In genomic region chr6:52598123-52598823, GRCh38 we compare ENCODE assay signal across 1 cellular context.
TF ChIP-seq lines count a peak whose summit lies in the region.

No MANE protein-coding gene starts in this region.

TF ChIP-seq in HepG2, 621 proteins besides CTCF, POLR2A, EP300 and RAD21 (continued from another document and continues in another):
- peak; percentile 27; the same call in 1 of the 2 replicates for TF ChIP-seq MNT (IDR thresholded peaks at IDR 0.05)
- TF ChIP-seq BATF2 (CRISPR knock-in tag; IDR thresholded peaks at IDR 0.05), result no peak
- no peak for TF ChIP-seq ZBTB49 (CRISPR knock-in tag; IDR thresholded peaks at IDR 0.05; ENCODE audit: borderline replicate concordance)
- TF ChIP-seq ZSCAN5A (CRISPR knock-in tag; IDR thresholded peaks at IDR 0.05; ENCODE audit: borderline replicate concordance), result peak; percentile 81; the same call in 1 of the 2 replicates
- TF ChIP-seq ZNF792 (CRISPR knock-in tag; IDR thresholded peaks at IDR 0.05), result peak; percentile 94
- TF ChIP-seq HNRNPUL1 (IDR thresholded peaks at IDR 0.05; ENCODE audit: low read depth, low read length), result peak; percentile 97
- peak; percentile 20; the same call in 1 of the 2 replicates for TF ChIP-seq ZNF33B (CRISPR knock-in tag; IDR thresholded peaks at IDR 0.05)
- TF ChIP-seq ZNF703 (CRISPR knock-in tag; IDR thresholded peaks at IDR 0.05; ENCODE audit: borderline replicate concordance), result no peak
- TF ChIP-seq ZNF629 (CRISPR knock-in tag; conservative IDR thresholded peaks at IDR 0.05), result no peak; the same call in none of the 2 replicates
- TF ChIP-seq BCL6 (CRISPR knock-in tag; IDR thresholded peaks at IDR 0.05), result peak; percentile 71
- no peak; the same call in 1 of the 2 replicates for TF ChIP-seq PRDM10 (CRISPR knock-in tag; IDR thresholded peaks at IDR 0.05; ENCODE audit: low read depth)
- TF ChIP-seq SOX6 (IDR thresholded peaks at IDR 0.05), result no peak
- peak; percentile 92 for TF ChIP-seq SOX6 (CRISPR knock-in tag; IDR thresholded peaks at IDR 0.05)
- peak; percentile 81 for TF ChIP-seq FOXA3 (CRISPR knock-in tag; IDR thresholded peaks at IDR 0.05)
- peak; percentile 64 for TF ChIP-seq NFIC (IDR thresholded peaks at IDR 0.05; ENCODE audit: low read length)
- TF ChIP-seq SNAPC5 (CRISPR knock-in tag; IDR thresholded peaks at IDR 0.05; ENCODE audit: borderline replicate concordance), result no peak
- TF ChIP-seq ZNF407 (CRISPR knock-in tag; IDR thresholded peaks at IDR 0.05; ENCODE audit: not compliant biosample characterization), result peak; percentile 76
- TF ChIP-seq ESRRA (CRISPR knock-in tag; IDR thresholded peaks at IDR 0.05; ENCODE audit: low read depth), result no peak
- no peak for TF ChIP-seq DBP (CRISPR knock-in tag; IDR thresholded peaks at IDR 0.05; ENCODE audit: not compliant biosample characterization)
- TF ChIP-seq MBD4 (IDR thresholded peaks at IDR 0.05; ENCODE audit: borderline replicate concordance, low read length), result no peak
- no peak for TF ChIP-seq ATAD3A (CRISPR knock-in tag; IDR thresholded peaks at IDR 0.05)
- TF ChIP-seq ZNF687 (CRISPR knock-in tag; IDR thresholded peaks at IDR 0.05), result peak; percentile 85
- no peak for TF ChIP-seq SRSF9 (IDR thresholded peaks at IDR 0.05; ENCODE audit: borderline replicate concordance, insufficient read depth, low read depth, low read length, poor library complexity, severe bottlenecking)
- peak; percentile 20; the same call in 1 of the 2 replicates for TF ChIP-seq FOSL1 (CRISPR knock-in tag; IDR thresholded peaks at IDR 0.05; ENCODE audit: borderline replicate concordance)
- no peak for TF ChIP-seq DNMT3B (CRISPR knock-in tag; conservative IDR thresholded peaks at IDR 0.05)
- 0 out of 2 replicates have a peak, but pooled peaks have one; percentile 54 for TF ChIP-seq SMAD1 (CRISPR knock-in tag; IDR thresholded peaks at IDR 0.05; ENCODE audit: borderline replicate concordance, low read depth)
- peak; percentile 62; the same call in 1 of the 2 replicates for TF ChIP-seq SIN3B (IDR thresholded peaks at IDR 0.05; ENCODE audit: low read length)
- TF ChIP-seq ZNF543 (CRISPR knock-in tag; IDR thresholded peaks at IDR 0.05), result peak; percentile 84; the same call in 1 of the 2 replicates
- peak; percentile 69; the same call in 1 of the 2 replicates for TF ChIP-seq TOPORS (CRISPR knock-in tag; IDR thresholded peaks at IDR 0.05)
- TF ChIP-seq ZNF782 (CRISPR knock-in tag; IDR thresholded peaks at IDR 0.05; ENCODE audit: borderline replicate concordance), result peak; percentile 87; the same call in 1 of the 2 replicates
- TF ChIP-seq MTA3 (CRISPR knock-in tag; IDR thresholded peaks at IDR 0.05), result no peak
- no peak for TF ChIP-seq ZFP82 (CRISPR knock-in tag; IDR thresholded peaks at IDR 0.05; ENCODE audit: borderline replicate concordance)
- no peak; the same call in 1 of the 2 replicates for TF ChIP-seq ZNF337 (CRISPR knock-in tag; IDR thresholded peaks at IDR 0.05; ENCODE audit: borderline replicate concordance, low read depth)
